In the genomic region with DNA sequence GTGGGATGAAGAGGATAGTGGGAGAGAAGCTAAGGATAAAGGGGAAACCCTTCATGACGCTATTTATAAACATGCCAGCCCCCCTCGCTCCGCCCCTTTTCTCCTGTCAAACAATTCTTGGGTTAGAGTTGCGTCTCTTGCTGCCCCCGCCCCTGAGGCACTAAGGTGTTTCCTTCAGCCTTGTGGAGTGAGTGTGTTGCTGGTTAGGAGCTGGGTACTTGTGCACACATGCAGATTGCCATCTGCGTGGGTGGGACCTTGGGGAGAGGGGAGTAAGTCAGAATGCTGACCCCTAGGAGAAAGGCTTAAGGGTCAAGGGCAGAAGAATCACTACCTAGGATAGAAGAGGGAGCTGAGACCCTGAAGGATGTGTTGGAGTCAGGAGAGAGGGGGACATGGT, we compare ENCODE assay signal across 1 cellular context.
TF ChIP-seq lines count a peak whose summit lies in the region.

No MANE protein-coding gene starts in this region.

TF ChIP-seq in GM12878, 131 proteins besides CTCF, POLR2A, EP300 and RAD21:
- TF ChIP-seq, protein P1, sequence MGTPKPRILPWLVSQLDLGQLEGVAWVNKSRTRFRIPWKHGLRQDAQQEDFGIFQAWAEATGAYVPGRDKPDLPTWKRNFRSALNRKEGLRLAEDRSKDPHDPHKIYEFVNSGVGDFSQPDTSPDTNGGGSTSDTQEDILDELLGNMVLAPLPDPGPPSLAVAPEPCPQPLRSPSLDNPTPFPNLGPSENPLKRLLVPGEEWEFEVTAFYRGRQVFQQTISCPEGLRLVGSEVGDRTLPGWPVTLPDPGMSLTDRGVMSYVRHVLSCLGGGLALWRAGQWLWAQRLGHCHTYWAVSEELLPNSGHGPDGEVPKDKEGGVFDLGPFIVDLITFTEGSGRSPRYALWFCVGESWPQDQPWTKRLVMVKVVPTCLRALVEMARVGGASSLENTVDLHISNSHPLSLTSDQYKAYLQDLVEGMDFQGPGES (IDR thresholded peaks at IDR 0.05): no peak
- TF ChIP-seq MTA2 (IDR thresholded peaks at IDR 0.05; ENCODE audit: low read depth) (no peak), CREB1 (IDR thresholded peaks at IDR 0.05; ENCODE audit: low read depth) (no peak), FOS (IDR thresholded peaks at IDR 0.05; ENCODE audit: borderline replicate concordance, extremely low read depth, insufficient read length) (no peak), SRF (IDR thresholded peaks at IDR 0.05; ENCODE audit: low read depth in 2 of 2, low read length in 2 of 2) (no peak)
- TF ChIP-seq, protein P2, sequence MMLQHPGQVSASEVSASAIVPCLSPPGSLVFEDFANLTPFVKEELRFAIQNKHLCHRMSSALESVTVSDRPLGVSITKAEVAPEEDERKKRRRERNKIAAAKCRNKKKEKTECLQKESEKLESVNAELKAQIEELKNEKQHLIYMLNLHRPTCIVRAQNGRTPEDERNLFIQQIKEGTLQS (IDR thresholded peaks at IDR 0.05; ENCODE audit: borderline replicate concordance, extremely low read depth, low read depth, low read length): no peak
